Comparison of ENCODE assay signal across 28 cellular contexts in the genomic region with DNA sequence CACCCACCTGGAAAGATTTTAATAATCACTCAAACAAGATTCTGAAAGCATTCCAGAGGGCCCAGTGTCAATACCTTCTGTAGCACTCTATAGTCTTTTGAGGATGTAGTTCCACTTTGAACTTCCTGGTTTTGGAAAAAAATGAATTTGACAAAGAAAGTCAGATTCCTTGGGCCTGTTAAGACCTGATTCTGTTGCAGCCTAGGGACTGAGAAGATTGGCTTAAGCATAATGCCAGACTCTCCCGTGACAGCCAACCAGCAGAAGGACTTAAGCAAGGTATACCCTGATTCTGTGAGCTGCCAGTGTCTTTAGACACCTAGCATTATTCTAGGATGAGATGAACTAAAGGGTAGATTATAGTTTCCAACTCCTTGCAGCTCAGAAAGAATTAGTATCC. TPM values are rescaled to one million over a fixed set of nuclear protein-coding genes. Genes with fewer than 3 reads are reported as not detected.
DNase-seq lines count a peak whose midpoint lies in the region; FAIRE-seq and TF ChIP-seq lines count a peak whose summit lies in the region.
"Had no signal": no experiment of that assay in that cellular context is flagged by ENCODE, and none has a peak within 500 bp of the region (broad histone marks: within the 10 kb centered on the region; RNA-seq: fewer than 3 reads in every experiment).

No MANE protein-coding gene starts in this region.

- no peaks in the 10 kb centered on the region for H3K27me3 ChIP-seq in HUES6 (ENCODE audit: control insufficient read depth, insufficient read depth, low read length)
- H3K27me3 ChIP-seq in keratinocyte (ENCODE audit: control insufficient read depth, extremely low read depth, insufficient read depth, low read length) = no peaks in the 10 kb centered on the region
- no peaks in the 10 kb centered on the region for H3K27me3 ChIP-seq in CD8-positive, alpha-beta memory T cell (ENCODE audit: insufficient read depth, low read length, poor library complexity, severe bottlenecking)
- H3K27me3 ChIP-seq: BLaER1 treated with 17β-estradiol and CSF1 and Interleukin-3, amounts not matched to agents 10 nM and 100 nM; SJCRH30 had no signal

- H4K20me1 ChIP-seq in keratinocyte (ENCODE audit: control insufficient read depth, extremely low read depth, insufficient read depth, low read length) = no peaks in the 10 kb centered on the region
- H4K20me1 ChIP-seq: BLaER1 treated with 17β-estradiol and CSF1 and Interleukin-3, amounts not matched to agents 10 nM and 100 nM had no signal

- no peaks in the 10 kb centered on the region for H3K9me1 ChIP-seq in keratinocyte (ENCODE audit: control insufficient read depth, extremely low read depth, insufficient read depth, low read length)

- H3K4me2 ChIP-seq in keratinocyte (ENCODE audit: control insufficient read depth, extremely low read depth, insufficient read depth, low read depth, low read length) = peak overlapping the region; percentile 70
- H3K4me2 ChIP-seq: A549; BLaER1 treated with 17β-estradiol and CSF1 and Interleukin-3, amounts not matched to agents 10 nM and 100 nM had no signal

- no peaks in the 10 kb centered on the region; the same call in 1 of the 2 replicates for H3K36me3 ChIP-seq in HUES6 (ENCODE audit: control insufficient read depth, insufficient read depth, low read length)
- H3K36me3 ChIP-seq in keratinocyte (ENCODE audit: control insufficient read depth in 2 of 2, extremely low read depth in 1 of 2, insufficient read depth in 2 of 2, low read length in 2 of 2) = no peaks in the 10 kb centered on the region
- H3K36me3 ChIP-seq in CD8-positive, alpha-beta memory T cell (ENCODE audit: insufficient read depth, low read length) = no peaks in the 10 kb centered on the region
- H3K36me3 ChIP-seq: BLaER1 treated with 17β-estradiol and CSF1 and Interleukin-3, amounts not matched to agents 10 nM and 100 nM; HAP-1; SJCRH30 had no signal

- CTCF ChIA-PET in CD8-positive, alpha-beta memory T cell (lab: Charles Lee) = no interaction called here

- H3K4me3 Mint-ChIP-seq in endothelial cell (ENCODE audit: unreplicated experiment) = no peak overlapping the region
- H3K4me3 Mint-ChIP-seq in CD8-positive, alpha-beta memory T cell = no peak overlapping the region
- H3K4me3 Mint-ChIP-seq: CD4-positive, alpha-beta T cell; HFFc6 had no signal

- H3K9me3 Mint-ChIP-seq in endothelial cell (ENCODE audit: unreplicated experiment) = no peaks in the 10 kb centered on the region
- peaks cover 0 to 4% (median 0%) of the 10 kb centered on the region in 5 donors for H3K9me3 Mint-ChIP-seq in CD8-positive, alpha-beta memory T cell
- H3K9me3 Mint-ChIP-seq: CD4-positive, alpha-beta T cell had no signal

- H3K27me3 Mint-ChIP-seq in endothelial cell (ENCODE audit: unreplicated experiment) = no peaks in the 10 kb centered on the region
- H3K27me3 Mint-ChIP-seq in CD8-positive, alpha-beta memory T cell = peaks cover 0 to 1% of the 10 kb centered on the region in 2 donors
- H3K27me3 Mint-ChIP-seq: CD4-positive, alpha-beta T cell had no signal

- H3K4me1 ChIP-seq in HUES6 (ENCODE audit: control insufficient read depth, insufficient read depth, low read length) = peaks cover 10% of the 10 kb centered on the region; the same call in 1 of the 2 replicates
- H3K4me1 ChIP-seq in keratinocyte (ENCODE audit: control insufficient read depth, extremely low read depth, insufficient read depth, low read length) = peaks cover 18% of the 10 kb centered on the region
- no peaks in the 10 kb centered on the region for H3K4me1 ChIP-seq in CD8-positive, alpha-beta memory T cell (ENCODE audit: insufficient read depth, low read length)
- H3K4me1 ChIP-seq: A549; BLaER1 treated with 17β-estradiol and CSF1 and Interleukin-3, amounts not matched to agents 10 nM and 100 nM; HAP-1; SJCRH30 had no signal

- no peaks in the 10 kb centered on the region for H3K36me3 Mint-ChIP-seq in endothelial cell (ENCODE audit: low read depth, unreplicated experiment)
- no peaks in the 10 kb centered on the region for H3K36me3 Mint-ChIP-seq in CD8-positive, alpha-beta memory T cell

- H3K9ac ChIP-seq in HUES6 (ENCODE audit: low read length) (no peak overlapping the region), keratinocyte (ENCODE audit: control insufficient read depth, extremely low read depth, insufficient read depth, low read length) (no peak overlapping the region)
- H3K9ac ChIP-seq: BLaER1 treated with 17β-estradiol and CSF1 and Interleukin-3, amounts not matched to agents 10 nM and 100 nM; GM23248 had no signal

- H3K4me1 Mint-ChIP-seq in endothelial cell (ENCODE audit: unreplicated experiment) = peaks cover 19% of the 10 kb centered on the region
- H3K4me1 Mint-ChIP-seq in CD8-positive, alpha-beta memory T cell = no peaks in the 10 kb centered on the region

- POLR2A ChIA-PET in CD8-positive, alpha-beta memory T cell (lab: Charles Lee) = no interaction called here

- dilution Hi-C loops in keratinocyte (cut with MboI; ENCODE audit: extremely low pct_ligation_motif_present, low sequenced_read_pairs) = no loop called here

- no peak overlapping the region for H3K4me3 ChIP-seq in HUES6 (ENCODE audit: low read depth, low read length)
- H3K4me3 ChIP-seq in keratinocyte (ENCODE audit: control insufficient read depth in 2 of 3, extremely low read depth in 1 of 3, insufficient read depth in 2 of 3, low read depth in 1 of 3, low read length in 3 of 3) = peak overlapping the region in 1 of 3 experiments; percentile 44
- no peak overlapping the region for H3K4me3 ChIP-seq in CD8-positive, alpha-beta memory T cell (ENCODE audit: low read length)
- H3K4me3 ChIP-seq in foreskin fibroblast (ENCODE audit: low read depth in 1 of 2, low read length in 2 of 2) = no peak overlapping the region
- H3K4me3 ChIP-seq: A549; BLaER1 treated with 17β-estradiol and CSF1 and Interleukin-3, amounts not matched to agents 10 nM and 100 nM; GM23248; HAP-1; SJCRH30 had no signal

- no peak for DNase-seq in endothelial cell (ENCODE audit: low spot score)
- DNase-seq in keratinocyte (ENCODE audit: low read depth, low spot score) = no peak
- DNase-seq in CD8-positive, alpha-beta memory T cell = no peak
- DNase-seq in SW 1271 (lab: John Stamatoyannopoulos, UW) = no peak
- no peak for DNase-seq in foreskin fibroblast
- DNase-seq: AML-193; CD4-positive, alpha-beta T cell; COR-L47; DMS53; GM23248; HFFc6; NCI-H1048; NCI-H1417; NCI-H1694; NCI-H2029 treated with DMSO at 0.1 percent for 48 hours; NCI-H2171; NCI-H226; NCI-H510A; SJCRH30 had no signal

- peak; percentile 94 for FAIRE-seq in keratinocyte (lab: Jason Lieb, UNC)
- FAIRE-seq: A549, GM18507, RCC 7860 had no signal

- no peak for TF ChIP-seq CTCF in 22Rv1 (IDR thresholded peaks at IDR 0.05)
- TF ChIP-seq CTCF in endothelial cell (IDR thresholded peaks at IDR 0.05; ENCODE audit: unreplicated experiment) = no peak
- no peak for TF ChIP-seq CTCF in keratinocyte (optimal IDR thresholded peaks at IDR 0.05 in 1 of 3, IDR thresholded peaks at IDR 0.05 in 1 of 3, conservative IDR thresholded peaks at IDR 0.05 in 1 of 3; ENCODE audit: extremely low read depth in 1 of 3, insufficient read depth in 2 of 3, low read length in 3 of 3)
- TF ChIP-seq CTCF in foreskin fibroblast (IDR thresholded peaks at IDR 0.05; ENCODE audit: low read depth, low read length) = no peak

- H3K79me2 ChIP-seq in keratinocyte (ENCODE audit: control insufficient read depth, insufficient read depth, low read length) = no peaks in the 10 kb centered on the region

- H3K27ac Mint-ChIP-seq in endothelial cell (ENCODE audit: unreplicated experiment) = peak overlapping the region; percentile 30
- H3K27ac Mint-ChIP-seq in CD8-positive, alpha-beta memory T cell = no peak overlapping the region
- H3K27ac Mint-ChIP-seq: CD4-positive, alpha-beta T cell; HFFc6 had no signal

- H3K27ac ChIP-seq in 22Rv1 (peak overlapping the region; percentile 82), HUES6 (ENCODE audit: low read depth, low read length) (peak overlapping the region; percentile 25; the same call in 1 of the 2 replicates), keratinocyte (ENCODE audit: control insufficient read depth, insufficient read depth, low read length) (peak overlapping the region; percentile 11)
- no peak overlapping the region for H3K27ac ChIP-seq in CD8-positive, alpha-beta memory T cell (ENCODE audit: low read depth, low read length)
- H3K27ac ChIP-seq: A549; BLaER1 treated with 17β-estradiol and CSF1 and Interleukin-3, amounts not matched to agents 10 nM and 100 nM; GM23248; SJCRH30 had no signal

- H3K9me3 ChIP-seq in HUES6 (ENCODE audit: control insufficient read depth, insufficient read depth, low read depth, low read length) = no peaks in the 10 kb centered on the region
- H3K9me3 ChIP-seq in keratinocyte (ENCODE audit: control insufficient read depth, low read depth, low read length) = no peaks in the 10 kb centered on the region
- no peaks in the 10 kb centered on the region for H3K9me3 ChIP-seq in CD8-positive, alpha-beta memory T cell (ENCODE audit: low read length)
- H3K9me3 ChIP-seq: A549, HAP-1, SJCRH30 had no signal

- H2AFZ ChIP-seq in keratinocyte (ENCODE audit: control insufficient read depth, low read length) = peak overlapping the region; percentile 71
- H2AFZ ChIP-seq: GM23248 had no signal

RNA-seq across cellular contexts. Expression of a gene that starts 6.8 kb away (rescaled TPM):
- total RNA-seq in endothelial cell (ENCODE audit: unreplicated experiment) = 4.3 TPM
- polyA plus RNA-seq in keratinocyte = 16.6 to 29.2 TPM (median 22.6 TPM) in 3 replicates
- polyA plus RNA-seq in keratinocyte (2011; ENCODE audit: low read depth) = 1,735 TPM
- polyA plus RNA-seq in keratinocyte (2011; cell fraction: cytosol; rRNA removed) = 27.8 and 30.2 TPM in 2 replicates
- polyA plus RNA-seq in keratinocyte (2011; cell fraction: nucleus; rRNA removed) = 45.9 and 75.2 TPM in 2 replicates
- 18.4 and 322 TPM in 2 replicates for polyA plus RNA-seq in keratinocyte (2012; ENCODE audit: low replicate concordance)
- polyA minus RNA-seq in keratinocyte = 1.5 to 6.8 TPM (median 5.6 TPM) in 3 replicates
- 9.0 TPM for polyA minus RNA-seq in keratinocyte (2011; cell fraction: cytosol; rRNA and poly(A)+ RNA removed)
- polyA minus RNA-seq in keratinocyte (2011; cell fraction: nucleus; rRNA and poly(A)+ RNA removed) = 21.2 and 34.9 TPM in 2 replicates
- not detected for total RNA-seq in CD8-positive, alpha-beta memory T cell
- not detected for polyA plus RNA-seq in CD8-positive, alpha-beta memory T cell
- total RNA-seq: CD4-positive, alpha-beta T cell; Daoy; G401; GM23248; HFFc6 had no signal
- polyA plus RNA-seq: A549, GM23248 had no signal
